Comparison of ENCODE assay signal across 1 cellular context in genomic region chr5:11596657-11597071, GRCh38.
A peak's percentile ranks its signal among the peaks of the same experiment; 100 is the strongest.
TF ChIP-seq lines count a peak whose summit lies in the region.

No MANE protein-coding gene starts in this region.

TF ChIP-seq in HepG2, 621 proteins besides CTCF, POLR2A, EP300 and RAD21 (continued from another document and continues in another):
- TF ChIP-seq, protein P1, sequence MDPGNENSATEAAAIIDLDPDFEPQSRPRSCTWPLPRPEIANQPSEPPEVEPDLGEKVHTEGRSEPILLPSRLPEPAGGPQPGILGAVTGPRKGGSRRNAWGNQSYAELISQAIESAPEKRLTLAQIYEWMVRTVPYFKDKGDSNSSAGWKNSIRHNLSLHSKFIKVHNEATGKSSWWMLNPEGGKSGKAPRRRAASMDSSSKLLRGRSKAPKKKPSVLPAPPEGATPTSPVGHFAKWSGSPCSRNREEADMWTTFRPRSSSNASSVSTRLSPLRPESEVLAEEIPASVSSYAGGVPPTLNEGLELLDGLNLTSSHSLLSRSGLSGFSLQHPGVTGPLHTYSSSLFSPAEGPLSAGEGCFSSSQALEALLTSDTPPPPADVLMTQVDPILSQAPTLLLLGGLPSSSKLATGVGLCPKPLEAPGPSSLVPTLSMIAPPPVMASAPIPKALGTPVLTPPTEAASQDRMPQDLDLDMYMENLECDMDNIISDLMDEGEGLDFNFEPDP (CRISPR knock-in tag; conservative IDR thresholded peaks at IDR 0.05) = no peak
- TF ChIP-seq, protein P2, sequence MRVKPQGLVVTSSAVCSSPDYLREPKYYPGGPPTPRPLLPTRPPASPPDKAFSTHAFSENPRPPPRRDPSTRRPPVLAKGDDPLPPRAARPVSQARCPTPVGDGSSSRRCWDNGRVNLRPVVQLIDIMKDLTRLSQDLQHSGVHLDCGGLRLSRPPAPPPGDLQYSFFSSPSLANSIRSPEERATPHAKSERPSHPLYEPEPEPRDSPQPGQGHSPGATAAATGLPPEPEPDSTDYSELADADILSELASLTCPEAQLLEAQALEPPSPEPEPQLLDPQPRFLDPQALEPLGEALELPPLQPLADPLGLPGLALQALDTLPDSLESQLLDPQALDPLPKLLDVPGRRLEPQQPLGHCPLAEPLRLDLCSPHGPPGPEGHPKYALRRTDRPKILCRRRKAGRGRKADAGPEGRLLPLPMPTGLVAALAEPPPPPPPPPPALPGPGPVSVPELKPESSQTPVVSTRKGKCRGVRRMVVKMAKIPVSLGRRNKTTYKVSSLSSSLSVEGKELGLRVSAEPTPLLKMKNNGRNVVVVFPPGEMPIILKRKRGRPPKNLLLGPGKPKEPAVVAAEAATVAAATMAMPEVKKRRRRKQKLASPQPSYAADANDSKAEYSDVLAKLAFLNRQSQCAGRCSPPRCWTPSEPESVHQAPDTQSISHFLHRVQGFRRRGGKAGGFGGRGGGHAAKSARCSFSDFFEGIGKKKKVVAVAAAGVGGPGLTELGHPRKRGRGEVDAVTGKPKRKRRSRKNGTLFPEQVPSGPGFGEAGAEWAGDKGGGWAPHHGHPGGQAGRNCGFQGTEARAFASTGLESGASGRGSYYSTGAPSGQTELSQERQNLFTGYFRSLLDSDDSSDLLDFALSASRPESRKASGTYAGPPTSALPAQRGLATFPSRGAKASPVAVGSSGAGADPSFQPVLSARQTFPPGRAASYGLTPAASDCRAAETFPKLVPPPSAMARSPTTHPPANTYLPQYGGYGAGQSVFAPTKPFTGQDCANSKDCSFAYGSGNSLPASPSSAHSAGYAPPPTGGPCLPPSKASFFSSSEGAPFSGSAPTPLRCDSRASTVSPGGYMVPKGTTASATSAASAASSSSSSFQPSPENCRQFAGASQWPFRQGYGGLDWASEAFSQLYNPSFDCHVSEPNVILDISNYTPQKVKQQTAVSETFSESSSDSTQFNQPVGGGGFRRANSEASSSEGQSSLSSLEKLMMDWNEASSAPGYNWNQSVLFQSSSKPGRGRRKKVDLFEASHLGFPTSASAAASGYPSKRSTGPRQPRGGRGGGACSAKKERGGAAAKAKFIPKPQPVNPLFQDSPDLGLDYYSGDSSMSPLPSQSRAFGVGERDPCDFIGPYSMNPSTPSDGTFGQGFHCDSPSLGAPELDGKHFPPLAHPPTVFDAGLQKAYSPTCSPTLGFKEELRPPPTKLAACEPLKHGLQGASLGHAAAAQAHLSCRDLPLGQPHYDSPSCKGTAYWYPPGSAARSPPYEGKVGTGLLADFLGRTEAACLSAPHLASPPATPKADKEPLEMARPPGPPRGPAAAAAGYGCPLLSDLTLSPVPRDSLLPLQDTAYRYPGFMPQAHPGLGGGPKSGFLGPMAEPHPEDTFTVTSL (CRISPR knock-in tag; IDR thresholded peaks at IDR 0.05; ENCODE audit: borderline replicate concordance) = peak; percentile 79; the same call in 1 of the 2 replicates
- 0 out of 2 replicates have a peak, but pooled peaks have one; percentile 93 for TF ChIP-seq RELA (CRISPR knock-in tag; IDR thresholded peaks at IDR 0.05)
- peak; percentile 36; the same call in 1 of the 2 replicates for TF ChIP-seq HOXA3 (CRISPR knock-in tag; IDR thresholded peaks at IDR 0.05)
- TF ChIP-seq SMARCC2 (IDR thresholded peaks at IDR 0.05) = no peak
- TF ChIP-seq HDAC1 (CRISPR knock-in tag; IDR thresholded peaks at IDR 0.05) = 0 out of 2 replicates have a peak, but pooled peaks have one; percentile 52
- TF ChIP-seq, protein P3, sequence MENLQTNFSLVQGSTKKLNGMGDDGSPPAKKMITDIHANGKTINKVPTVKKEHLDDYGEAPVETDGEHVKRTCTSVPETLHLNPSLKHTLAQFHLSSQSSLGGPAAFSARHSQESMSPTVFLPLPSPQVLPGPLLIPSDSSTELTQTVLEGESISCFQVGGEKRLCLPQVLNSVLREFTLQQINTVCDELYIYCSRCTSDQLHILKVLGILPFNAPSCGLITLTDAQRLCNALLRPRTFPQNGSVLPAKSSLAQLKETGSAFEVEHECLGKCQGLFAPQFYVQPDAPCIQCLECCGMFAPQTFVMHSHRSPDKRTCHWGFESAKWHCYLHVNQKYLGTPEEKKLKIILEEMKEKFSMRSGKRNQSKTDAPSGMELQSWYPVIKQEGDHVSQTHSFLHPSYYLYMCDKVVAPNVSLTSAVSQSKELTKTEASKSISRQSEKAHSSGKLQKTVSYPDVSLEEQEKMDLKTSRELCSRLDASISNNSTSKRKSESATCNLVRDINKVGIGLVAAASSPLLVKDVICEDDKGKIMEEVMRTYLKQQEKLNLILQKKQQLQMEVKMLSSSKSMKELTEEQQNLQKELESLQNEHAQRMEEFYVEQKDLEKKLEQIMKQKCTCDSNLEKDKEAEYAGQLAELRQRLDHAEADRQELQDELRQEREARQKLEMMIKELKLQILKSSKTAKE (CRISPR knock-in tag; IDR thresholded peaks at IDR 0.05; ENCODE audit: borderline replicate concordance) = peak; percentile 84
- TF ChIP-seq ZGPAT (CRISPR knock-in tag; IDR thresholded peaks at IDR 0.05) = peak; percentile 87
- TF ChIP-seq RAD51 (IDR thresholded peaks at IDR 0.05; ENCODE audit: borderline replicate concordance) = no peak
- TF ChIP-seq KMT2B (CRISPR knock-in tag; IDR thresholded peaks at IDR 0.05) = 0 out of 2 replicates have a peak, but pooled peaks have one; percentile 47
- peak; percentile 90 for TF ChIP-seq NFIC (IDR thresholded peaks at IDR 0.05; ENCODE audit: low read length)
- TF ChIP-seq ZNF367 (CRISPR knock-in tag; IDR thresholded peaks at IDR 0.05; ENCODE audit: borderline replicate concordance) = no peak
- TF ChIP-seq MED13 (CRISPR knock-in tag; IDR thresholded peaks at IDR 0.05) = peak; percentile 56; the same call in 1 of the 2 replicates
- peak; percentile 82 for TF ChIP-seq SKI (IDR thresholded peaks at IDR 0.05; ENCODE audit: partially characterized antibody)
- peak; percentile 93 for TF ChIP-seq ZNF609 (CRISPR knock-in tag; IDR thresholded peaks at IDR 0.05; ENCODE audit: borderline replicate concordance)
- TF ChIP-seq PPARG (CRISPR knock-in tag; conservative IDR thresholded peaks at IDR 0.05) = peak; percentile 84
- TF ChIP-seq FOSL2 (CRISPR knock-in tag; IDR thresholded peaks at IDR 0.05) = peak; percentile 67
- TF ChIP-seq MIXL1 (CRISPR knock-in tag; IDR thresholded peaks at IDR 0.05) = peak; percentile 71
- TF ChIP-seq ZNF713 (CRISPR knock-in tag; IDR thresholded peaks at IDR 0.05) = no peak
- no peak for TF ChIP-seq MAF1 (CRISPR knock-in tag; IDR thresholded peaks at IDR 0.05; ENCODE audit: borderline replicate concordance)
- no peak for TF ChIP-seq TRIM24 (CRISPR knock-in tag; IDR thresholded peaks at IDR 0.05)
- peak; percentile 49; the same call in 1 of the 2 replicates for TF ChIP-seq ZNF644 (CRISPR knock-in tag; IDR thresholded peaks at IDR 0.05; ENCODE audit: low read depth)
- TF ChIP-seq, protein P4, sequence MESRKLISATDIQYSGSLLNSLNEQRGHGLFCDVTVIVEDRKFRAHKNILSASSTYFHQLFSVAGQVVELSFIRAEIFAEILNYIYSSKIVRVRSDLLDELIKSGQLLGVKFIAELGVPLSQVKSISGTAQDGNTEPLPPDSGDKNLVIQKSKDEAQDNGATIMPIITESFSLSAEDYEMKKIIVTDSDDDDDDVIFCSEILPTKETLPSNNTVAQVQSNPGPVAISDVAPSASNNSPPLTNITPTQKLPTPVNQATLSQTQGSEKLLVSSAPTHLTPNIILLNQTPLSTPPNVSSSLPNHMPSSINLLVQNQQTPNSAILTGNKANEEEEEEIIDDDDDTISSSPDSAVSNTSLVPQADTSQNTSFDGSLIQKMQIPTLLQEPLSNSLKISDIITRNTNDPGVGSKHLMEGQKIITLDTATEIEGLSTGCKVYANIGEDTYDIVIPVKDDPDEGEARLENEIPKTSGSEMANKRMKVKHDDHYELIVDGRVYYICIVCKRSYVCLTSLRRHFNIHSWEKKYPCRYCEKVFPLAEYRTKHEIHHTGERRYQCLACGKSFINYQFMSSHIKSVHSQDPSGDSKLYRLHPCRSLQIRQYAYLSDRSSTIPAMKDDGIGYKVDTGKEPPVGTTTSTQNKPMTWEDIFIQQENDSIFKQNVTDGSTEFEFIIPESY (CRISPR knock-in tag; IDR thresholded peaks at IDR 0.05) = peak; percentile 26; the same call in 1 of the 2 replicates
- peak; percentile 54; the same call in 1 of the 2 replicates for TF ChIP-seq ZNF292 (CRISPR knock-in tag; IDR thresholded peaks at IDR 0.05; ENCODE audit: borderline replicate concordance, low read depth)
- TF ChIP-seq SOX13 (IDR thresholded peaks at IDR 0.05) = peak; percentile 83
- TF ChIP-seq SOX13 (CRISPR knock-in tag; conservative IDR thresholded peaks at IDR 0.05 in 1 of 2, IDR thresholded peaks at IDR 0.05 in 1 of 2) = peak in 1 of 2 experiments; percentile 98; a peak in 2 of 4 replicates
- TF ChIP-seq, protein P5, sequence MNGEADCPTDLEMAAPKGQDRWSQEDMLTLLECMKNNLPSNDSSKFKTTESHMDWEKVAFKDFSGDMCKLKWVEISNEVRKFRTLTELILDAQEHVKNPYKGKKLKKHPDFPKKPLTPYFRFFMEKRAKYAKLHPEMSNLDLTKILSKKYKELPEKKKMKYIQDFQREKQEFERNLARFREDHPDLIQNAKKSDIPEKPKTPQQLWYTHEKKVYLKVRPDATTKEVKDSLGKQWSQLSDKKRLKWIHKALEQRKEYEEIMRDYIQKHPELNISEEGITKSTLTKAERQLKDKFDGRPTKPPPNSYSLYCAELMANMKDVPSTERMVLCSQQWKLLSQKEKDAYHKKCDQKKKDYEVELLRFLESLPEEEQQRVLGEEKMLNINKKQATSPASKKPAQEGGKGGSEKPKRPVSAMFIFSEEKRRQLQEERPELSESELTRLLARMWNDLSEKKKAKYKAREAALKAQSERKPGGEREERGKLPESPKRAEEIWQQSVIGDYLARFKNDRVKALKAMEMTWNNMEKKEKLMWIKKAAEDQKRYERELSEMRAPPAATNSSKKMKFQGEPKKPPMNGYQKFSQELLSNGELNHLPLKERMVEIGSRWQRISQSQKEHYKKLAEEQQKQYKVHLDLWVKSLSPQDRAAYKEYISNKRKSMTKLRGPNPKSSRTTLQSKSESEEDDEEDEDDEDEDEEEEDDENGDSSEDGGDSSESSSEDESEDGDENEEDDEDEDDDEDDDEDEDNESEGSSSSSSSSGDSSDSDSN (CRISPR knock-in tag; IDR thresholded peaks at IDR 0.05) = no peak
- peak; percentile 98 for TF ChIP-seq NR2F2 (IDR thresholded peaks at IDR 0.05; ENCODE audit: borderline replicate concordance, low read depth)
- peak; percentile 92 for TF ChIP-seq ARID3A (IDR thresholded peaks at IDR 0.05; ENCODE audit: low read depth, low read length)
- peak; percentile 46; the same call in 1 of the 2 replicates for TF ChIP-seq POGZ (CRISPR knock-in tag; IDR thresholded peaks at IDR 0.05)
